Comparison of ENCODE assay signal across 10 cellular contexts in the genomic region with DNA sequence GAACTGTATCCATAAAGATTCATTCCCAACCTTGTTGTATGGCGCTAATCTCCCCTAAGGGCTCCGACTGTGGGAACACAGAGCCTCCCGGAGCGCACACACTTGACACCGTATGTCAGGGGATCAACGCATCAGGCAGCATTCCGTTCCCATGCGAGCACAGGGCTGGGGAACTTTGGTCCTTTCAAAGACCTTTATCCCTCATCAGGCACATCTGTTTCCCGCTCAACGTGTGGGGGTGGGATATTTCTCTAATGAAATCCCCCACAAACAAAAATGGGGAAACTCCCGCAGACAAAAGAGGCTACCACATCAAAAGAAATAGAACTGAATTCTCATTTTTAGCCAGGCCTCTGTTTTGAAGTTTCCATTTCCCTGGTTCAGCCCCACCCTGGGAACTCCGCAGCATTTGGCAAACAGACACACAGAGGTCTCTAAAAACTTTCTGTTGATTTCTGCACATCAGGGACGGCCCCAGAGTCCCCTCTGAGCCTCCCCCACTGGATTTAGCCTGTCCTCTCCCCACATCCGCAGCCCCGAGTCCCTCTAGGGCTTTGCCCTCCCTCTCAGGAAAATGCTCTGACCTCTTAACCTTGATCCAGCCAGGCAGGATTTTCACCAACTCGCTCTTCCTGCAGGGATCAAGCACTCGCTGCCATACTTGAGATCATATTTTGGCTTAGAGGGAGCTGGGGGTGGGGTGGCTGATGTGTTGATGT. TPM values are rescaled to one million over a fixed set of nuclear protein-coding genes. Genes with fewer than 3 reads are reported as not detected.
DNase-seq lines count a peak whose midpoint lies in the region; ATAC-seq and TF ChIP-seq lines count a peak whose summit lies in the region.
"Had no signal": no experiment of that assay in that cellular context is flagged by ENCODE, and none has a peak within 500 bp of the region (broad histone marks: within the 10 kb centered on the region; RNA-seq: fewer than 3 reads in every experiment).

No MANE protein-coding gene starts in this region.

- H3K9me3 ChIP-seq in Caco-2 (no peaks in the 10 kb centered on the region), mesodermal cell (ENCODE audit: control insufficient read depth, low read length) (no peaks in the 10 kb centered on the region)
- H3K9me3 ChIP-seq: mucosa of descending colon had no signal

- no peaks in the 10 kb centered on the region for H3K27me3 ChIP-seq in Caco-2 (replicated peaks; ENCODE audit: control insufficient read depth, insufficient read depth, low read length)

- DNase-seq in Caco-2 (no peak), NCI-H1092 (lab: John Stamatoyannopoulos, UW) (peak; percentile 62), chondrocyte (ENCODE audit: low spot score) (no peak), SHP77 (lab: John Stamatoyannopoulos, UW) (no peak), Kasumi-1 (lab: John Stamatoyannopoulos, UW) (no peak)
- DNase-seq: mucosa of descending colon had no signal

- H3K4me3 Mint-ChIP-seq in Caco-2 (ENCODE audit: unreplicated experiment) (no peak overlapping the region), chondrocyte (ENCODE audit: unreplicated experiment) (no peak overlapping the region)

- ATAC-seq in GM21390 (IDR thresholded peaks at IDR 0.05; ENCODE audit: unreplicated experiment) (no peak), HG02763 (IDR thresholded peaks at IDR 0.05; ENCODE audit: unreplicated experiment) (no peak)
- ATAC-seq: mucosa of descending colon had no signal

- CTCF ChIA-PET in Caco-2 (lab: Charles Lee) = no interaction called here

- H3K36me3 Mint-ChIP-seq in Caco-2 (ENCODE audit: insufficient read depth, unreplicated experiment) (peaks cover 5% of the 10 kb centered on the region), chondrocyte (ENCODE audit: low read depth) (no peaks in the 10 kb centered on the region)

- TF ChIP-seq CTCF in Caco-2 (IDR thresholded peaks at IDR 0.05; ENCODE audit: insufficient read depth in 1 of 2, low read depth in 1 of 2, low read length in 1 of 2, severe bottlenecking in 1 of 2, unreplicated experiment in 1 of 2) (no peak), chondrocyte (IDR thresholded peaks at IDR 0.05) (no peak)

- H3K27ac ChIP-seq in mesodermal cell (ENCODE audit: low read depth, low read length, severe bottlenecking) = peak overlapping the region; percentile 58

- 62 to 64% methylated on average over 6 to 12 of the region's 17 CpGs for WGBS in mesodermal cell (ENCODE audit: insufficient coverage in 2 of 2), 2 experiments

- peak overlapping the region; percentile 20 for H3K27ac Mint-ChIP-seq in Caco-2 (ENCODE audit: unreplicated experiment)
- H3K27ac Mint-ChIP-seq in chondrocyte (ENCODE audit: unreplicated experiment) = peak overlapping the region; percentile 45

- no TSS peak for BruUV-seq in Caco-2 (replicated peaks; lab: Mats Ljungman, UMichigan)

- no peaks in the 10 kb centered on the region for H3K27me3 Mint-ChIP-seq in Caco-2 (ENCODE audit: insufficient read depth, unreplicated experiment)
- H3K27me3 Mint-ChIP-seq in chondrocyte (ENCODE audit: low read depth) = no peaks in the 10 kb centered on the region

- no peak overlapping the region for H3K4me3 ChIP-seq in Caco-2 (ENCODE audit: low read depth, low read length)
- no peak overlapping the region for H3K4me3 ChIP-seq in mesodermal cell (ENCODE audit: extremely low read depth, insufficient read depth, low read length, poor library complexity, severe bottlenecking)
- H3K4me3 ChIP-seq: mucosa of descending colon had no signal

- H3K9me3 Mint-ChIP-seq in Caco-2 (ENCODE audit: unreplicated experiment) = no peaks in the 10 kb centered on the region
- no peaks in the 10 kb centered on the region for H3K9me3 Mint-ChIP-seq in chondrocyte (ENCODE audit: low read depth)

- intact Hi-C loops in Caco-2 (cut with micrococcal nuclease; ENCODE audit: unreplicated experiment) = no loop called here

- peaks cover 35% of the 10 kb centered on the region for H3K4me1 ChIP-seq in Caco-2
- peaks cover 35% of the 10 kb centered on the region for H3K4me1 ChIP-seq in mesodermal cell (ENCODE audit: control insufficient read depth, insufficient read depth, low read length, poor library complexity, severe bottlenecking)

- H3K36me3 ChIP-seq in Caco-2 (ENCODE audit: control insufficient read depth, insufficient read depth, low read length) (no peaks in the 10 kb centered on the region), mesodermal cell (ENCODE audit: control insufficient read depth, insufficient read depth, low read length) (no peaks in the 10 kb centered on the region)

- POLR2A ChIA-PET in Caco-2 (lab: Charles Lee) = no interaction called here

- H3K4me1 Mint-ChIP-seq in Caco-2 (ENCODE audit: low read depth, unreplicated experiment) (peaks cover 23% of the 10 kb centered on the region), chondrocyte (ENCODE audit: low read depth) (peaks cover 49% of the 10 kb centered on the region)

RNA-seq across cellular contexts. Expression of gene CPA5, which starts 6.5 kb away (rescaled TPM):
- not detected in 2 replicates for total RNA-seq in Caco-2 (2022)
- not detected in 3 replicates for total RNA-seq in chondrocyte
- polyA plus RNA-seq in mesodermal cell (2013, experiment 1 of 2) = not detected
- polyA plus RNA-seq in mesodermal cell (2013, experiment 2 of 2) = not detected
- total RNA-seq: mucosa of descending colon, NCI-H460 had no signal

RNA-seq across cellular contexts. Expression of gene CPA1, which starts 29.2 kb away (rescaled TPM):
- total RNA-seq in Caco-2 (2022) = not detected in 2 replicates
- 0.20 TPM in 1 of 3 replicates, not detected in the others for total RNA-seq in chondrocyte
- 1.00 TPM for polyA plus RNA-seq in mesodermal cell (2013, experiment 1 of 2)
- polyA plus RNA-seq in mesodermal cell (2013, experiment 2 of 2) = 1.3 TPM
- total RNA-seq: mucosa of descending colon, NCI-H460 had no signal

RNA-seq across cellular contexts. Expression of gene CPA4, which starts 58.1 kb away (rescaled TPM):
- total RNA-seq in Caco-2 (2022) (0.59 and 0.72 TPM in 2 replicates), chondrocyte (2.1 to 10.3 TPM (median 7.9 TPM) in 3 replicates)
- 6.6 TPM for polyA plus RNA-seq in mesodermal cell (2013, experiment 1 of 2)
- polyA plus RNA-seq in mesodermal cell (2013, experiment 2 of 2) = 6.3 TPM
- total RNA-seq: mucosa of descending colon had no signal
